Comparison of ENCODE assay signal across 14 cellular contexts in genomic region chr18:26511339-26512071, GRCh38. TPM values are rescaled to one million over a fixed set of nuclear protein-coding genes. Genes with fewer than 3 reads are reported as not detected.
A peak's percentile ranks its signal among the peaks of the same experiment; 100 is the strongest.
DNase-seq lines count a peak whose midpoint lies in the region; ATAC-seq and TF ChIP-seq lines count a peak whose summit lies in the region.
"Had no signal": no experiment of that assay in that cellular context is flagged by ENCODE, and none has a peak within 500 bp of the region (broad histone marks: within the 10 kb centered on the region; RNA-seq: fewer than 3 reads in every experiment).

No MANE protein-coding gene starts in this region.

- TF ChIP-seq POLR2A in testis (IDR thresholded peaks at IDR 0.05): no peak

- H3K4me1 ChIP-seq in Loucy (ENCODE audit: insufficient read depth, low read length, poor library complexity, severe bottlenecking) (peaks cover 12% of the 10 kb centered on the region), cardiac muscle cell (ENCODE audit: low read depth) (peaks cover 38% of the 10 kb centered on the region), testis (peaks cover 26% of the 10 kb centered on the region)
- H3K4me1 ChIP-seq: SJCRH30 had no signal

- H3K9me3 ChIP-seq in Loucy (ENCODE audit: insufficient read depth, low read depth, low read length): no peaks in the 10 kb centered on the region
- no peaks in the 10 kb centered on the region for H3K9me3 ChIP-seq in cardiac muscle cell (ENCODE audit: low read depth)
- no peaks in the 10 kb centered on the region for H3K9me3 ChIP-seq in testis
- H3K9me3 ChIP-seq: SJCRH30 had no signal

- no peaks in the 10 kb centered on the region for H3K9me2 ChIP-seq in Loucy (replicated peaks; ENCODE audit: low read depth, low read length)

- no peak overlapping the region for H3K4me3 ChIP-seq in Loucy (ENCODE audit: low read length, poor library complexity, severe bottlenecking)
- no peak overlapping the region for H3K4me3 ChIP-seq in cardiac muscle cell
- H3K4me3 ChIP-seq in testis: no peak overlapping the region
- H3K4me3 ChIP-seq: coronary artery, SJCRH30 had no signal

- no peaks in the 10 kb centered on the region for H4K20me1 ChIP-seq in Loucy (ENCODE audit: insufficient read depth, low read length, poor library complexity, severe bottlenecking)

- H3K9ac ChIP-seq in Loucy (ENCODE audit: low read depth, low read length, poor library complexity, severe bottlenecking): no peak overlapping the region

- intact Hi-C loops in sciatic nerve (cut with DNase I) (no loop called here), testis (cut with DNase I; ENCODE audit: low total_unique reads) (no loop called here)

- H3K4me2 ChIP-seq in Loucy (ENCODE audit: low read depth, low read length, poor library complexity, severe bottlenecking): peak overlapping the region; percentile 7

- H3F3A ChIP-seq in Loucy (ENCODE audit: low read depth): no peaks in the 10 kb centered on the region

- peak; percentile 7 for ATAC-seq in sciatic nerve
- ATAC-seq in GM21528 (IDR thresholded peaks at IDR 0.05; ENCODE audit: low FRiP score, unreplicated experiment): no peak
- ATAC-seq: activated naive CD8-positive, alpha-beta T cell treated with anti-CD3 and anti-CD28 coated beads, Interleukin-2, amount 50 U/mL, for 24 hours had no signal

- H3K27me3 ChIP-seq in Loucy (ENCODE audit: insufficient read depth, low read length, poor library complexity, severe bottlenecking) (no peaks in the 10 kb centered on the region), cardiac muscle cell (no peaks in the 10 kb centered on the region), testis (no peaks in the 10 kb centered on the region)
- H3K27me3 ChIP-seq: SJCRH30 had no signal

- no peaks in the 10 kb centered on the region for H3K79me2 ChIP-seq in Loucy (ENCODE audit: insufficient read depth, low read length)

- WGBS in testis, 2 donors: 71 to 79% methylated on average over 10 of the region's 10 CpGs

- no peak overlapping the region; the same call in 1 of the 2 replicates for H2AFZ ChIP-seq in Loucy (ENCODE audit: low read length)

- DNase-seq in NCI-H2227 treated with DMSO at 0.1 percent for 48 hours (lab: John Stamatoyannopoulos, UW) (peak; percentile 67), cardiac muscle cell (ENCODE audit: low read depth in 1 of 2, low spot score in 1 of 2) (peak in 1 of 2 donors; percentile 62), sciatic nerve (ENCODE audit: low spot score) (no peak), testis (no peak)
- DNase-seq in activated CD4-positive, CD25-positive, alpha-beta regulatory T cell (lab: John Stamatoyannopoulos, UW): no peak
- DNase-seq: activated B cell treated with CpG ODN at 0.5 μM for 24 hours; activated CD8-positive, alpha-beta memory T cell treated with anti-CD3 and anti-CD28 coated beads, Interleukin-2, amount 50 U/mL, for 4 hours; activated naive CD8-positive, alpha-beta T cell treated with anti-CD3 and anti-CD28 coated beads, Interleukin-2, amount 50 U/mL, for 24 hours; Karpas-422 had no signal

- H3K36me3 ChIP-seq in Loucy (ENCODE audit: insufficient read depth, low read length): no peaks in the 10 kb centered on the region
- no peaks in the 10 kb centered on the region for H3K36me3 ChIP-seq in cardiac muscle cell
- no peaks in the 10 kb centered on the region for H3K36me3 ChIP-seq in testis (ENCODE audit: low read depth, missing control alignments)
- H3K36me3 ChIP-seq: SJCRH30 had no signal

- TF ChIP-seq CTCF in Loucy (conservative IDR thresholded peaks at IDR 0.05; ENCODE audit: low read length) (no peak), cardiac muscle cell (IDR thresholded peaks at IDR 0.05; ENCODE audit: low read depth, low read length) (no peak), testis (IDR thresholded peaks at IDR 0.05) (no peak)

- H3K27ac ChIP-seq in cardiac muscle cell (peak overlapping the region; percentile 40), testis (no peak overlapping the region)
- H3K27ac ChIP-seq: coronary artery, SJCRH30 had no signal

RNA-seq across cellular contexts. Expression of gene KCTD1, which starts 36.8 kb away (rescaled TPM):
- 20.2 and 23.1 TPM in 2 replicates for total RNA-seq in cardiac muscle cell
- polyA plus RNA-seq in cardiac muscle cell: 2.7 and 3.9 TPM in 2 replicates
- total RNA-seq in sciatic nerve: 34.1 TPM
- 10 to 100 TPM; 19.6 to 19.9 TPM for total RNA-seq in testis
- 13.1 TPM for polyA plus RNA-seq in testis (ENCODE audit: insufficient read depth, low read depth, low replicate concordance)
- polyA plus RNA-seq: CD14-positive monocyte had no signal
